Comparison of ENCODE assay signal across 12 cellular contexts in the genomic region with DNA sequence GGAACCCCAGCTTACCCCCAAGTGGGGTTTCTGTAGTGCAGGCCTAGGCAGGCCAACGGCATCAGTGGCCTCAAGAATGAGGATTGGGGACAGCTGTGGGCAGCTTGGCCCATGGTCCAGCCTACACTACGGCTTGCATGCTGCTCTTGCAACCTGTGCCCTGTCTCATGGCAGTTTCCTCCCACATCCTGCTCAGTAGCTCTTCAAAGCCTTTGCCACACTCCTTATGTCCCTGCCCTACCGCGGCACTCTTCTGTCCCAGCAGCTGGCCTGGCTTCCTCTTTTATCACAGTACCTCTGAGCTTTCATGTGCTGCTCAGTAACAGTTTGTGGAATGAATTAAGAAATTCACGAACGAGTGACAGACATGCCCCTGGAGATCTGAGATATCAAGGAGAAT.
DNase-seq lines count a peak whose midpoint lies in the region; ATAC-seq and TF ChIP-seq lines count a peak whose summit lies in the region.
"Had no signal": no experiment of that assay in that cellular context is flagged by ENCODE, and none has a peak within 500 bp of the region (broad histone marks: within the 10 kb centered on the region; RNA-seq: fewer than 3 reads in every experiment).

No MANE protein-coding gene starts in this region.

- no peak overlapping the region for H3K27ac ChIP-seq in left ventricle myocardium inferior (replicated peaks)
- no peak overlapping the region for H3K27ac ChIP-seq in upper lobe of right lung
- H3K27ac ChIP-seq in coronary artery, result no peak overlapping the region
- H3K27ac ChIP-seq: A549, PC-9 had no signal

- H3K4me3 ChIP-seq in left ventricle myocardium inferior, result no peak overlapping the region
- H3K4me3 ChIP-seq in upper lobe of right lung, result no peak overlapping the region
- H3K4me3 ChIP-seq in coronary artery, result no peak overlapping the region
- H3K4me3 ChIP-seq: A549, PC-9 had no signal

- no peak for TF ChIP-seq CTCF in left ventricle myocardium inferior (IDR thresholded peaks at IDR 0.05; ENCODE audit: borderline replicate concordance)
- TF ChIP-seq CTCF in upper lobe of right lung (IDR thresholded peaks at IDR 0.05), result no peak
- TF ChIP-seq CTCF in coronary artery (IDR thresholded peaks at IDR 0.05), result no peak

- intact Hi-C loops in Right ventricle myocardium inferior (cut with DNase I), result no loop called here
- intact Hi-C loops in left ventricle myocardium inferior (cut with micrococcal nuclease), result no loop called here
- intact Hi-C loops in upper lobe of right lung (cut with DNase I), result no loop called here

- ATAC-seq in Right ventricle myocardium inferior (no peak), HG02885 (IDR thresholded peaks at IDR 0.05; ENCODE audit: poor library complexity, unreplicated experiment) (peak; percentile 66), upper lobe of right lung (peak; percentile 39), GM21526 (IDR thresholded peaks at IDR 0.05; ENCODE audit: low FRiP score, unreplicated experiment) (no peak)
- ATAC-seq: A549 had no signal

- H3K4me1 ChIP-seq in left ventricle myocardium inferior, result peaks cover 11% of the 10 kb centered on the region
- peaks cover 12% of the 10 kb centered on the region for H3K4me1 ChIP-seq in upper lobe of right lung
- H3K4me1 ChIP-seq: A549 had no signal

- DNase-seq in Right ventricle myocardium inferior (ENCODE audit: missing footprints), result peak; percentile 67
- no peak for DNase-seq in left ventricle myocardium inferior
- DNase-seq in NCI-H510A treated with DMSO at 0.1 percent for 48 hours (lab: John Stamatoyannopoulos, UW), result peak; percentile 59
- no peak for DNase-seq in upper lobe of right lung
- DNase-seq in coronary artery (ENCODE audit: low spot score), result no peak
- DNase-seq in DMS114 treated with DMSO at 0.1 percent for 48 hours (lab: John Stamatoyannopoulos, UW; ENCODE audit: unreplicated experiment), result no peak
- DNase-seq: activated CD4-positive, CD25-positive, alpha-beta regulatory T cell; activated naive CD4-positive, alpha-beta T cell; PC-9 had no signal

- H3K27me3 ChIP-seq in left ventricle myocardium inferior (ENCODE audit: low read depth) (no peaks in the 10 kb centered on the region), upper lobe of right lung (no peaks in the 10 kb centered on the region)

- no peaks in the 10 kb centered on the region for H3K9me3 ChIP-seq in left ventricle myocardium inferior (replicated peaks)
- no peaks in the 10 kb centered on the region for H3K9me3 ChIP-seq in upper lobe of right lung
- H3K9me3 ChIP-seq: A549 had no signal

- H3K36me3 ChIP-seq in left ventricle myocardium inferior, result no peaks in the 10 kb centered on the region
- no peaks in the 10 kb centered on the region for H3K36me3 ChIP-seq in upper lobe of right lung

Comparison
In these comparisons a context has a peak if more than half of its experiments do, and no peak if none do; other contexts are left out.
1. DNase-seq: peak in Right ventricle myocardium inferior (single experiment) and NCI-H510A treated with DMSO at 0.1 percent for 48 hours (single experiment); none in left ventricle myocardium inferior (single experiment), upper lobe of right lung (single experiment), coronary artery (single experiment) and DMS114 treated with DMSO at 0.1 percent for 48 hours (single experiment).
2. ATAC-seq: peak in HG02885 (single experiment) and upper lobe of right lung (single experiment); none in Right ventricle myocardium inferior (single experiment) and GM21526 (single experiment).